13 cellular contexts compared by ENCODE assay signal in the genomic region with DNA sequence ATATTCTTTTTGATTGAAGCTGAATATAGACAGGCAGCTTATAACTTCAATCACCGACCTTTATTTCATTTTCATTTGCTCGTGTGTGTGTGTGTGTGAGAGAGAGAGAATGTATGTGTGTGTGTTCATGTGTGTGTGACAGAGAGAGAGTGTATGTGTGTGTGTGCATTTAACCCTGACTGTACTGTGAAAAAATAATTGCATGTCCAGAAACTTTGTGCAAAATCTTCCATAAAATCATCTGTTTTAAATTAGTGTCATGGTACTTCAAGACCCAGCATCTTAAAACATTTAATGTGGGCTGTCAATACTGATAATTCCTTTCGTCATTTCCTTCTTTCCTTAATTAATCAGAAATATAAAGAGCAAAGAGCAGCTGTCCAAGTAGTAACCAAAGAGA. TPM values are rescaled to one million over a fixed set of nuclear protein-coding genes. Genes with fewer than 3 reads are reported as not detected.
DNase-seq lines count a peak whose midpoint lies in the region; ATAC-seq and TF ChIP-seq lines count a peak whose summit lies in the region.
"Had no signal": no experiment of that assay in that cellular context is flagged by ENCODE, and none has a peak within 500 bp of the region (broad histone marks: within the 10 kb centered on the region; RNA-seq: fewer than 3 reads in every experiment).

No MANE protein-coding gene starts in this region.

- peak overlapping the region; percentile 76 for H3K4me2 ChIP-seq in osteoblast (ENCODE audit: insufficient read depth, low read length)
- H3K4me2 ChIP-seq: A549 had no signal

- no peak for TF ChIP-seq POLR2A in heart left ventricle (IDR thresholded peaks at IDR 0.05)
- TF ChIP-seq POLR2A in esophagus squamous epithelium (IDR thresholded peaks at IDR 0.05): no peak
- no peak for TF ChIP-seq POLR2A in vagina (IDR thresholded peaks at IDR 0.05)

- H4K20me1 ChIP-seq in osteoblast (ENCODE audit: insufficient read depth, low read length): no peaks in the 10 kb centered on the region

- peak overlapping the region; percentile 1 for H2AFZ ChIP-seq in osteoblast (ENCODE audit: low read length)

- H3K79me2 ChIP-seq in osteoblast (ENCODE audit: insufficient read depth, low read length): peaks cover 37% of the 10 kb centered on the region

- DNase-seq in heart left ventricle (no peak), Right ventricle myocardium superior (no peak), esophagus squamous epithelium (lab: John Stamatoyannopoulos, UW) (no peak), osteoblast (ENCODE audit: insufficient read length, low spot score, missing footprints) (no peak), vagina (ENCODE audit: extremely low spot score in 2 of 2) (no peak)
- no peak for DNase-seq in stimulated activated CD4-positive, alpha-beta T cell treated with anti-CD3 and anti-CD28 coated beads, Interleukin-2, amount 100 ng/mL, for 24 hours
- no peak for DNase-seq in activated CD8-positive, alpha-beta memory T cell treated with anti-CD3 and anti-CD28 coated beads, Interleukin-2, amount 50 U/mL, for 4 hours
- DNase-seq: activated CD4-positive, alpha-beta T cell treated with anti-CD3 and anti-CD28 coated beads for 4 hours; hypothalamus had no signal

- H3K4me1 ChIP-seq in heart left ventricle: peaks cover 0 to 5% (median 0%) of the 10 kb centered on the region in 12 donors
- peaks cover 0 to 15% (median 0%) of the 10 kb centered on the region in 3 donors for H3K4me1 ChIP-seq in esophagus squamous epithelium
- peaks cover 52% of the 10 kb centered on the region for H3K4me1 ChIP-seq in osteoblast (ENCODE audit: insufficient read depth, low read length)
- peaks cover 11% of the 10 kb centered on the region for H3K4me1 ChIP-seq in vagina
- H3K4me1 ChIP-seq: A549 had no signal

- H3K4me3 ChIP-seq in heart left ventricle (peak overlapping the region; percentile 4 to 61 (median 46)), esophagus squamous epithelium (peak overlapping the region; percentile 5 to 62 (median 42)), osteoblast (ENCODE audit: insufficient read depth, low read length) (peak overlapping the region; percentile 73), vagina (peak overlapping the region; percentile 44 to 51)
- H3K4me3 ChIP-seq: A549 had no signal

- H3K27ac ChIP-seq in heart left ventricle (peak overlapping the region; percentile 50 to 87 (median 75)), esophagus squamous epithelium (peak overlapping the region; percentile 52 to 85 (median 65)), osteoblast (ENCODE audit: low read depth, low read length) (peak overlapping the region; percentile 70), vagina (peak overlapping the region; percentile 93)
- H3K27ac ChIP-seq: A549 had no signal

- no peak for ATAC-seq in heart left ventricle
- ATAC-seq in Right ventricle myocardium superior (ENCODE audit: poor library complexity): no peak
- no peak for ATAC-seq in HG03442 (IDR thresholded peaks at IDR 0.05; ENCODE audit: unreplicated experiment)
- ATAC-seq: A549; stimulated activated effector memory CD8-positive, alpha-beta T cell treated with anti-CD3 and anti-CD28 coated beads, Interleukin-12 subunit alpha, Interleukin-12 subunit beta, amount 100 ng/mL, for 72 hours had no signal

- intact Hi-C loops in heart left ventricle (cut with DNase I) (loop anchor here in 3 of 10 donors (2.0 to 10.0 kb wide), 3 partner anchors 91 to 144 kb away; no protein-coding TSS in a partner anchor), Right ventricle myocardium superior (cut with DNase I) (no loop called here), esophagus squamous epithelium (cut with DNase I) (no loop called here), vagina (cut with DNase I) (no loop called here)

- H3K9me3 ChIP-seq in heart left ventricle (no peaks in the 10 kb centered on the region), esophagus squamous epithelium (no peaks in the 10 kb centered on the region), osteoblast (ENCODE audit: low read depth, low read length) (no peaks in the 10 kb centered on the region), vagina (no peaks in the 10 kb centered on the region)
- H3K9me3 ChIP-seq: A549 had no signal

- peaks cover 0 to 6% (median 0%) of the 10 kb centered on the region in 9 donors for H3K36me3 ChIP-seq in heart left ventricle
- H3K36me3 ChIP-seq in esophagus squamous epithelium: no peaks in the 10 kb centered on the region
- peaks cover 5% of the 10 kb centered on the region for H3K36me3 ChIP-seq in osteoblast (ENCODE audit: insufficient read depth, low read length)
- no peaks in the 10 kb centered on the region for H3K36me3 ChIP-seq in vagina

- TF ChIP-seq CTCF in heart left ventricle (IDR thresholded peaks at IDR 0.05) (no peak), esophagus squamous epithelium (IDR thresholded peaks at IDR 0.05) (no peak), osteoblast (IDR thresholded peaks at IDR 0.05; ENCODE audit: extremely low read depth, low read depth, low read length) (no peak), vagina (IDR thresholded peaks at IDR 0.05) (no peak)

- WGBS in heart left ventricle, 4 donors: 28 to 42% (median 37%) methylated on average over 3 of the region's 3 CpGs
- 17 to 36% methylated on average over 3 of the region's 3 CpGs for WGBS in esophagus squamous epithelium, 2 donors

- no peaks in the 10 kb centered on the region for H3K27me3 ChIP-seq in heart left ventricle
- no peaks in the 10 kb centered on the region for H3K27me3 ChIP-seq in esophagus squamous epithelium
- H3K27me3 ChIP-seq in osteoblast (ENCODE audit: insufficient read depth, low read length): no peaks in the 10 kb centered on the region
- no peaks in the 10 kb centered on the region for H3K27me3 ChIP-seq in vagina

RNA-seq across cellular contexts. Expression of a gene that starts 1.6 kb away (rescaled TPM):
- 1,000 to 10,000 TPM in 3 of 9 donors, 100 to 1,000 TPM in 6; 347 to 1,187 (median 598) TPM for total RNA-seq in heart left ventricle
- polyA plus RNA-seq in heart left ventricle: 100 to 1,000 TPM; 238 to 397 TPM
- total RNA-seq in Right ventricle myocardium superior: 800 TPM
- total RNA-seq in esophagus squamous epithelium: 1,000 to 10,000 TPM in 1 of 4 donors, 100 to 1,000 TPM in 1, 10 to 100 TPM in 2; 50.1 to 1,296 (median 333) TPM
- total RNA-seq in osteoblast: 1,107 and 1,400 TPM in 2 replicates
- 1,553 TPM for total RNA-seq in vagina
- total RNA-seq: activated T-helper 2 cell treated with anti-CD3 and anti-CD28 coated beads, Interferon-gamma antibody, Interleukin-2, Interleukin-4, amounts not matched to agents 10 μg/mL and 5 μg/mL and 100 μg/mL, durations not matched to agents 14 hours and 24 hours and 36 hours had no signal
